Comparison of ENCODE assay signal across 31 cellular contexts in genomic region chr6:19204445-19204844, GRCh38.
DNase-seq lines count a peak whose midpoint lies in the region; ATAC-seq, FAIRE-seq and TF ChIP-seq lines count a peak whose summit lies in the region.
"Had no signal": no experiment of that assay in that cellular context is flagged by ENCODE, and none has a peak within 500 bp of the region (broad histone marks: within the 10 kb centered on the region; RNA-seq: fewer than 3 reads in every experiment).

No MANE protein-coding gene starts in this region.

- H3K4me3 ChIP-seq in fibroblast of villous mesenchyme (ENCODE audit: low read depth, low read length): no peak overlapping the region
- H3K4me3 ChIP-seq: adrenal gland, BLaER1, colonic mucosa, gastroesophageal sphincter, hepatocyte, left ventricle myocardium inferior, Peyer's patch, upper lobe of right lung had no signal

- H3K36me3 Mint-ChIP-seq in activated CD4-positive, alpha-beta T cell treated with anti-CD3 and anti-CD28 coated beads, Interleukin-2, amount 10 ng/mL, durations not matched to agents 24 days and 14 days (ENCODE audit: low read depth): no peaks in the 10 kb centered on the region

- no peaks in the 10 kb centered on the region for H3K4me1 Mint-ChIP-seq in activated CD4-positive, alpha-beta T cell treated with anti-CD3 and anti-CD28 coated beads, Interleukin-2, amount 10 ng/mL, durations not matched to agents 24 days and 14 days
- H3K4me1 Mint-ChIP-seq: stimulated activated naive B cell treated with anti-CD40 and anti-IgM and Interleukin-4, amounts not matched to agents 10 μg/mL and 1 μg/mL and 100 μg/mL, for 72 hours had no signal

- no peaks in the 10 kb centered on the region for H3K27me3 Mint-ChIP-seq in activated CD4-positive, alpha-beta T cell treated with anti-CD3 and anti-CD28 coated beads, Interleukin-2, amount 10 ng/mL, durations not matched to agents 24 days and 14 days
- H3K27me3 Mint-ChIP-seq: stimulated activated naive B cell treated with anti-CD40 and anti-IgM and Interleukin-4, amounts not matched to agents 10 μg/mL and 1 μg/mL and 100 μg/mL, for 72 hours had no signal

- TF ChIP-seq CTCF in AG09319 (IDR thresholded peaks at IDR 0.05; ENCODE audit: low read depth, low read length): peak; percentile 12
- peak; percentile 32 for TF ChIP-seq CTCF in LNCAP (IDR thresholded peaks at IDR 0.05)
- peak; percentile 11 for TF ChIP-seq CTCF in fibroblast of villous mesenchyme (IDR thresholded peaks at IDR 0.05; ENCODE audit: insufficient read depth, low read depth, low read length)

- in situ Hi-C loops in SK-MEL-5 (cut with HindIII; ENCODE audit: low pct_unique_long_range_greater_than_20kb, low sequenced_read_pairs): no loop called here

- ATAC-seq in GM21381 (IDR thresholded peaks at IDR 0.05; ENCODE audit: unreplicated experiment): no peak
- no peak for ATAC-seq in GM18519 (IDR thresholded peaks at IDR 0.05; ENCODE audit: low FRiP score, unreplicated experiment)
- ATAC-seq: esophagus mucosa; gastroesophageal sphincter; stimulated activated naive B cell treated with anti-CD40 and anti-IgM and Interleukin-4, amounts not matched to agents 10 μg/mL and 1 μg/mL and 100 μg/mL, for 72 hours had no signal

- H3K9me3 Mint-ChIP-seq in activated CD4-positive, alpha-beta T cell treated with anti-CD3 and anti-CD28 coated beads, Interleukin-2, amount 10 ng/mL, durations not matched to agents 24 days and 14 days: peaks cover 4% of the 10 kb centered on the region

- no peak for FAIRE-seq in HTR-8/SVneo (lab: Jason Lieb, UNC)
- FAIRE-seq: GM18507 had no signal

- H3K27ac Mint-ChIP-seq in activated CD4-positive, alpha-beta T cell treated with anti-CD3 and anti-CD28 coated beads, Interleukin-2, amount 10 ng/mL, durations not matched to agents 24 days and 14 days: no peak overlapping the region
- H3K27ac Mint-ChIP-seq: activated naive CD4-positive, alpha-beta T cell treated with anti-CD3 and anti-CD28 coated beads for 36 hours; activated T-helper 1 cell treated with anti-CD3 and anti-CD28 coated beads, Interleukin-12 subunit alpha, Interleukin-12 subunit beta, Interleukin-2, Interleukin-4 antibody, amounts not matched to agents 30 ng/mL and 10 ng/mL and 1 ng/mL, durations not matched to agents 14 hours and 24 hours and 36 hours; stimulated activated naive B cell treated with anti-CD40 and anti-IgM and Interleukin-4, amounts not matched to agents 10 μg/mL and 1 μg/mL and 100 μg/mL, for 72 hours had no signal

- intact Hi-C loops in activated CD4-positive, alpha-beta T cell treated with anti-CD3 and anti-CD28 coated beads, Interleukin-2, amount 10 ng/mL, durations not matched to agents 24 days and 14 days (cut with micrococcal nuclease): no loop called here

- H3K4me3 Mint-ChIP-seq in activated CD4-positive, alpha-beta T cell treated with anti-CD3 and anti-CD28 coated beads, Interleukin-2, amount 10 ng/mL, durations not matched to agents 24 days and 14 days: no peak overlapping the region
- H3K4me3 Mint-ChIP-seq: activated naive CD4-positive, alpha-beta T cell treated with anti-CD3 and anti-CD28 coated beads for 36 hours; activated T-helper 1 cell treated with anti-CD3 and anti-CD28 coated beads, Interleukin-12 subunit alpha, Interleukin-12 subunit beta, Interleukin-2, Interleukin-4 antibody, amounts not matched to agents 30 ng/mL and 10 ng/mL and 1 ng/mL, durations not matched to agents 14 hours and 24 hours and 36 hours; stimulated activated naive B cell treated with anti-CD40 and anti-IgM and Interleukin-4, amounts not matched to agents 10 μg/mL and 1 μg/mL and 100 μg/mL, for 72 hours had no signal

- no peak for DNase-seq in AG09319 (ENCODE audit: extremely low read depth, low read depth)
- DNase-seq in SK-MEL-5 (ENCODE audit: low read depth, low spot score): peak; percentile 32
- no peak for DNase-seq in fibroblast of villous mesenchyme (ENCODE audit: low read depth)
- no peak for DNase-seq in activated CD4-positive, alpha-beta T cell treated with anti-CD3 and anti-CD28 coated beads, Interleukin-2, amount 10 ng/mL, durations not matched to agents 24 days and 14 days
- DNase-seq in HTR-8/SVneo (ENCODE audit: insufficient read length, low spot score): no peak
- DNase-seq: activated CD4-positive, alpha-beta T cell treated with anti-CD3 and anti-CD28 coated beads, Interleukin-2, amount 50 U/mL, for 48 hours; activated naive CD4-positive, alpha-beta T cell treated with anti-CD3 and anti-CD28 coated beads for 36 hours; adrenal gland; colonic mucosa; DND-41; effector memory CD4-positive, alpha-beta T cell; GOT3; KBM-7; left ventricle myocardium inferior; NCI-H1436; NCI-H2107; NCI-H510A; SIG-M5; stimulated activated CD4-positive, alpha-beta T cell treated with anti-CD3 and anti-CD28 coated beads, Interleukin-15, amount 100 ng/mL, for 24 hours; stimulated activated naive B cell treated with anti-CD40 and anti-IgM and Interleukin-4, amounts not matched to agents 10 μg/mL and 1 μg/mL and 100 μg/mL, for 72 hours had no signal
